Comparison of ENCODE assay signal across 8 cellular contexts in the genomic region with DNA sequence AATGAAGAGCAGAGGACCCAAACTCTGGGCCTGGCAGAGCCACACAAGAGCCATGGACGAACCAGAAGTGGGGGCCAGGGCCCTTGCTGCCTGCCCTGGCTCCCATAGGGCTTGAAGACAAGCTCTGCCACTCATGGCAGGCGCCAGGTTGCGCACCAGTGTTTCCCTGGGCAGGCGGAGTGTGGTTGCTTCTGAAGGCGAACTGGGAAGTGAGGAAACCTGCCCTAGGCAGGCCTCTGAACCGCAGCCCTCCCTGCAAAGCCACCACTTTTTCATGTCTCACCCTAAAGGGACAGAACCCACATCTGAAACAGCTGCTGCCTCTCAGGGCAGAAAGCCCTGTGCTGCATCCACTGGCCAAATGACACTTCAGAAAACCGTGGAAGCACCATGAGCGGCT. TPM values are rescaled to one million over a fixed set of nuclear protein-coding genes. Genes with fewer than 3 reads are reported as not detected.
A peak's percentile ranks its signal among the peaks of the same experiment; 100 is the strongest.
DNase-seq lines count a peak whose midpoint lies in the region; ATAC-seq and TF ChIP-seq lines count a peak whose summit lies in the region.

No MANE protein-coding gene starts in this region.

- CTCF ChIA-PET in Caco-2 (lab: Charles Lee): interaction anchor here (0.8 kb wide), 1 partner anchor 112 kb away, joined by 3 read pairs; no protein-coding TSS in a partner anchor

- no peaks in the 10 kb centered on the region for H3K27me3 Mint-ChIP-seq in Caco-2 (ENCODE audit: insufficient read depth, unreplicated experiment)

- H3K4me1 ChIP-seq in Caco-2 (0 out of 2 replicates have a peak, but pooled peaks cover 4% of the 10 kb centered on the region), tibial artery (no peaks in the 10 kb centered on the region)

- DNase-seq in NOMO-1 treated with DMSO at 0.1 percent for 48 hours (lab: John Stamatoyannopoulos, UW; ENCODE audit: unreplicated experiment) (peak; percentile 84), myocyte (ENCODE audit: low read depth) (peak; percentile 58), NCI-H2081 (lab: John Stamatoyannopoulos, UW) (no peak), NCI-H82 treated with DMSO at 0.1 percent for 48 hours (lab: John Stamatoyannopoulos, UW; ENCODE audit: unreplicated experiment) (no peak), Caco-2 (no peak), tibial artery (no peak)

- POLR2A ChIA-PET in Caco-2 (lab: Charles Lee): no interaction called here

- TF ChIP-seq CTCF in Caco-2 (IDR thresholded peaks at IDR 0.05; ENCODE audit: insufficient read depth in 1 of 2, low read depth in 1 of 2, low read length in 1 of 2, severe bottlenecking in 1 of 2, unreplicated experiment in 1 of 2) (no peak), tibial artery (IDR thresholded peaks at IDR 0.05) (no peak)

- no peak overlapping the region for H3K27ac ChIP-seq in tibial artery

- intact Hi-C loops in Caco-2 (cut with micrococcal nuclease; ENCODE audit: unreplicated experiment): no loop called here
- intact Hi-C loops in tibial artery (cut with DNase I; ENCODE audit: low total_unique reads): no loop called here

- no TSS peak for BruUV-seq in Caco-2 (replicated peaks; lab: Mats Ljungman, UMichigan)

- ATAC-seq in GM18517 (IDR thresholded peaks at IDR 0.05; ENCODE audit: unreplicated experiment): peak; percentile 65
- ATAC-seq in GM21723 (IDR thresholded peaks at IDR 0.05; ENCODE audit: unreplicated experiment): peak; percentile 67

- H3K36me3 ChIP-seq in Caco-2 (ENCODE audit: control insufficient read depth, insufficient read depth, low read length) (no peaks in the 10 kb centered on the region), tibial artery (no peaks in the 10 kb centered on the region)

- no peak overlapping the region for H3K27ac Mint-ChIP-seq in Caco-2 (ENCODE audit: unreplicated experiment)

- H3K4me3 ChIP-seq in Caco-2 (ENCODE audit: low read depth, low read length): no peak overlapping the region
- no peak overlapping the region for H3K4me3 ChIP-seq in tibial artery

- no peak overlapping the region for H3K4me3 Mint-ChIP-seq in Caco-2 (ENCODE audit: unreplicated experiment)

- H3K9me3 Mint-ChIP-seq in Caco-2 (ENCODE audit: unreplicated experiment): no peaks in the 10 kb centered on the region

- peaks cover 6% of the 10 kb centered on the region for H3K4me1 Mint-ChIP-seq in Caco-2 (ENCODE audit: low read depth, unreplicated experiment)

- no peaks in the 10 kb centered on the region for H3K9me3 ChIP-seq in Caco-2
- H3K9me3 ChIP-seq in tibial artery: no peaks in the 10 kb centered on the region

- H3K36me3 Mint-ChIP-seq in Caco-2 (ENCODE audit: insufficient read depth, unreplicated experiment): peaks cover 52% of the 10 kb centered on the region

- H3K27me3 ChIP-seq in Caco-2 (replicated peaks; ENCODE audit: control insufficient read depth, insufficient read depth, low read length) (no peaks in the 10 kb centered on the region), tibial artery (peaks cover 0 to 47% of the 10 kb centered on the region in 2 donors)

RNA-seq across cellular contexts. Expression of gene PRMT7, which starts 58.9 kb away (rescaled TPM):
- 48.9 and 59.6 TPM in 2 replicates for total RNA-seq in myocyte
- 44.8 TPM for polyA plus RNA-seq in myocyte (2012)
- 156 and 166 TPM in 2 replicates for total RNA-seq in Caco-2 (2022)

RNA-seq across cellular contexts. Expression of gene SLC7A6OS, which starts 59.0 kb away (rescaled TPM):
- total RNA-seq in myocyte: 19.3 and 21.3 TPM in 2 replicates
- polyA plus RNA-seq in myocyte (2012): 12.5 TPM
- total RNA-seq in Caco-2 (2022): 34.0 and 34.2 TPM in 2 replicates

Comparison
In these comparisons a context has a peak if more than half of its experiments do, and no peak if none do; other contexts are left out.
1. DNase-seq: peak in NOMO-1 treated with DMSO at 0.1 percent for 48 hours (single experiment) and myocyte (single experiment); none in NCI-H2081 (0 of 2), NCI-H82 treated with DMSO at 0.1 percent for 48 hours (single experiment), Caco-2 (0 of 2) and tibial artery (0 of 2).